30 cellular contexts compared by ENCODE assay signal in the genomic region with DNA sequence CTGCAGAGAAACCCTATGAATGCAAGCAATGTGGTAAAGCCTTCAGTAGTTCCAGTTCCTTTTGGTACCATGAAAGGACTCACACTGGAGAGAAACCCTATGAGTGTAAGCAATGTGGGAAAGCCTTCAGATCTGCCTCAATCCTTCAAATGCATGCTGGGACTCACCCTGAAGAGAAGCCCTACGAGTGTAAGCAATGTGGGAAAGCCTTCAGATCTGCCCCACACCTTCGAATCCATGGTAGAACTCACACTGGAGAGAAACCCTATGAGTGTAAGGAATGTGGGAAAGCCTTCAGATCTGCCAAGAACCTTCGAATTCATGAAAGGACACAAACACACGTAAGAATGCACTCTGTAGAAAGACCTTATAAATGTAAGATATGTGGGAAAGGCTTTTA.
"Had no signal": no experiment of that assay in that cellular context is flagged by ENCODE, and none has a peak within 500 bp of the region (broad histone marks: within the 10 kb centered on the region; RNA-seq: fewer than 3 reads in every experiment).

No MANE protein-coding gene starts in this region.

- H3K4me3 ChIP-seq: lower lobe of right lung, psoas muscle, right atrium auricular region, stomach, suprapubic skin, tibial nerve had no signal

- H3K27ac ChIP-seq: lower lobe of right lung, parathyroid adenoma, psoas muscle, right atrium auricular region, stomach, suprapubic skin, tibial nerve had no signal

- H2AFZ ChIP-seq: parathyroid adenoma had no signal

- H3K9ac ChIP-seq: parathyroid adenoma had no signal

- H3K27me3 ChIP-seq: right atrium auricular region, stomach, suprapubic skin, tibial nerve had no signal

- ATAC-seq: esophagus mucosa; left lobe of liver; lower lobe of right lung; naive thymus-derived CD8-positive, alpha-beta T cell; psoas muscle; stimulated activated naive B cell treated with anti-CD40 and anti-IgM and Interleukin-4, amounts not matched to agents 10 μg/mL and 1 μg/mL and 100 μg/mL, for 72 hours had no signal

- H3K4me1 ChIP-seq: lower lobe of right lung, parathyroid adenoma, psoas muscle, right atrium auricular region, stomach, suprapubic skin, tibial nerve had no signal

- DNase-seq: activated CD4-positive, alpha-beta memory T cell treated with anti-CD3 and anti-CD28 coated beads, Interleukin-2, amount 10 ng/mL, durations not matched to agents 7 days and 5 days; activated CD4-positive, alpha-beta T cell treated with anti-CD3 and anti-CD28 coated beads, Interleukin-2, amount 10 ng/mL, durations not matched to agents 7 days and 5 days; activated CD4-positive, CD25-positive, alpha-beta regulatory T cell treated with anti-CD3 and anti-CD28 coated beads, Interleukin-2, amount 50 U/mL, for 72 hours; activated CD8-positive, alpha-beta memory T cell treated with anti-CD3 and anti-CD28 coated beads, Interleukin-2, amount 50 U/mL, for 48 hours; activated gamma-delta T cell; activated naive CD4-positive, alpha-beta T cell treated with anti-CD3 and anti-CD28 coated beads, Interleukin-2, amount 10 ng/mL, durations not matched to agents 7 days and 5 days; activated naive CD8-positive, alpha-beta T cell treated with anti-CD3 and anti-CD28 coated beads, Interleukin-2, amount 10 ng/mL, durations not matched to agents 7 days and 5 days; activated T-cell treated with anti-CD3 and anti-CD28 coated beads, Interleukin-2, amount 50 U/mL, for 24 hours; amygdala; caudate nucleus; foreskin fibroblast; head of caudate nucleus; hippocampal formation; kidney glomerular epithelial cell; lower lobe of right lung; mesenchymal stem cell; naive thymus-derived CD8-positive, alpha-beta T cell; nucleus accumbens; psoas muscle; stimulated activated CD4-positive, alpha-beta T cell treated with anti-CD3 and anti-CD28 coated beads, Interleukin-15, amount 100 ng/mL, for 24 hours; stimulated activated CD4-positive, alpha-beta T cell treated with anti-CD3 and anti-CD28 coated beads, Interleukin-2, amount 100 ng/mL, for 24 hours; stimulated activated naive B cell treated with anti-CD40 and anti-IgM and Interleukin-4, amounts not matched to agents 10 μg/mL and 1 μg/mL and 100 μg/mL, for 72 hours; stomach; T-helper 2 cell had no signal
